ENCODE assay signal across 8 cellular contexts in genomic region chr20:32945710-32946221, GRCh38. TPM values are rescaled to one million over a fixed set of nuclear protein-coding genes. Genes with fewer than 3 reads are reported as not detected.
DNase-seq lines count a peak whose midpoint lies in the region; ATAC-seq and TF ChIP-seq lines count a peak whose summit lies in the region.

No MANE protein-coding gene starts in this region.

- H3K36me3 ChIP-seq in sigmoid colon, result no peaks in the 10 kb centered on the region

- intact Hi-C loops in sigmoid colon (cut with DNase I) (no loop called here), sciatic nerve (cut with DNase I) (no loop called here)

- POLR2A ChIA-PET in AG04450 (lab: Yijun Ruan, JAX), result no interaction called here

- H3K4me3 ChIP-seq in AG04450 (ENCODE audit: low read depth, low read length) (no peak overlapping the region), sigmoid colon (no peak overlapping the region)

- peaks cover 14% of the 10 kb centered on the region for H3K27me3 ChIP-seq in AG04450 (ENCODE audit: control insufficient read depth, insufficient read depth, low read length)
- H3K27me3 ChIP-seq in sigmoid colon, result no peaks in the 10 kb centered on the region

- TF ChIP-seq CTCF in AG04450 (IDR thresholded peaks at IDR 0.05; ENCODE audit: low read depth, low read length) (peak; percentile 72), GM12874 (IDR thresholded peaks at IDR 0.05; ENCODE audit: insufficient read depth, low read depth, low read length) (peak; percentile 37), sigmoid colon (IDR thresholded peaks at IDR 0.05) (peak in 1 of 4 experiments; percentile 11)

- TF ChIP-seq EP300 in sigmoid colon (IDR thresholded peaks at IDR 0.05), result no peak

- H3K4me1 ChIP-seq in sigmoid colon, result no peaks in the 10 kb centered on the region

- CTCF ChIA-PET in AG04450 (lab: Charles Lee), result interaction anchor here (0.6 to 4.6 kb wide), 14 partner anchors 8 to 272 kb away, joined by 3 to 82 read pairs (median 6); partner anchors contain the start of gene C20orf203

- DNase-seq in AG04450 (ENCODE audit: low read depth, low spot score) (peak; percentile 3), OCI-M1 (lab: John Stamatoyannopoulos, UW) (peak; percentile 39), non-pigmented ciliary epithelial cell (ENCODE audit: low read depth) (peak; percentile 6), NCI-H524 treated with DMSO at 0.1 percent for 48 hours (lab: John Stamatoyannopoulos, UW) (no peak), sigmoid colon (no peak), sciatic nerve (ENCODE audit: low spot score) (no peak)
- DNase-seq in central memory CD4-positive, alpha-beta T cell, result peak; percentile 41

- no peaks in the 10 kb centered on the region for H3K9me3 ChIP-seq in AG04450 (ENCODE audit: control insufficient read depth, insufficient read depth, low read length)
- H3K9me3 ChIP-seq in sigmoid colon, result no peaks in the 10 kb centered on the region

- H3K27ac ChIP-seq in AG04450 (ENCODE audit: low read depth, low read length) (no peak overlapping the region), sigmoid colon (no peak overlapping the region)

- TF ChIP-seq POLR2A in sigmoid colon (IDR thresholded peaks at IDR 0.05), result no peak

- WGBS in sigmoid colon, 2 donors, result 42 to 45% methylated on average over 4 of the region's 4 CpGs

- ATAC-seq in sciatic nerve, result no peak

RNA-seq across cellular contexts. Expression of gene SUN5, which starts 58.5 kb away (rescaled TPM):
- polyA plus RNA-seq in AG04450 (2011; rRNA removed) (not detected in 2 replicates), sigmoid colon (not detected)
- polyA minus RNA-seq in AG04450 (2011; rRNA and poly(A)+ RNA removed), result not detected in 2 replicates
- total RNA-seq in sigmoid colon (not detected), sciatic nerve (not detected)

Comparison
In these comparisons a context has a peak if more than half of its experiments do, and no peak if none do; other contexts are left out.
1. DNase-seq: peak in AG04450 (single experiment), OCI-M1 (single experiment), central memory CD4-positive, alpha-beta T cell (single experiment) and non-pigmented ciliary epithelial cell (single experiment); none in NCI-H524 treated with DMSO at 0.1 percent for 48 hours (single experiment), sigmoid colon (single experiment) and sciatic nerve (single experiment).